22 cellular contexts compared by ENCODE assay signal in the genomic region with DNA sequence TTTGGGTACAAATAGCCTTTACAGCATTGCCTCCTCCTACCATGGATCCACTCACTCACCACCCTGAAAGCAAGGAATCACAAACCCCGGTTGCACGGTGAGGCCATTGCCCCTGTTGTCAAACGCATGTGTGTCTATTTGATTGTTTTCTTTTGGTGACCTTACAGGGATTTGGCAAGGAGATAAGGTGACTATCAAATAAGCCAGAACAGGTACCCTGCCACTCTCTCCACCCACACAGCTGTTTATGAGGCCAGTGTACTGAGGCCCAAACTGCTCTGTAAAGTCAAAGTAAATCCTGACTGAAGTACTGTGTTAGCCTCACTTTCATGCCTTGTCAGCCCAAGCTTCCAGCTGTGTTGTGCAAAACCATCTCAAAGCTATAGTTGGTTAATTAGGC.
DNase-seq lines count a peak whose midpoint lies in the region; TF ChIP-seq lines count a peak whose summit lies in the region.
"Had no signal": no experiment of that assay in that cellular context is flagged by ENCODE, and none has a peak within 500 bp of the region (broad histone marks: within the 10 kb centered on the region; RNA-seq: fewer than 3 reads in every experiment).

No MANE protein-coding gene starts in this region.

- H3K9me3 ChIP-seq in WERI-Rb-1 (ENCODE audit: severe bottlenecking), result no peaks in the 10 kb centered on the region
- H3K9me3 ChIP-seq: A549, BE2C, BLaER1 had no signal

- no peak overlapping the region; the same call in 1 of the 2 replicates for H3K27ac ChIP-seq in WERI-Rb-1
- no peak overlapping the region for H3K27ac ChIP-seq in caudate nucleus (ENCODE audit: low read depth, low read length)
- H3K27ac ChIP-seq: 22Rv1, A549, BLaER1 had no signal

- DNase-seq in NCI-H82 (lab: John Stamatoyannopoulos, UW) (peak; percentile 62), NCI-H82 treated with DMSO at 0.1 percent for 48 hours (lab: John Stamatoyannopoulos, UW; ENCODE audit: unreplicated experiment) (no peak), LNCaP clone FGC (ENCODE audit: low read depth) (peak; percentile 6), WERI-Rb-1 (peak; percentile 35), caudate nucleus (lab: John Stamatoyannopoulos, UW) (no peak), AG20443 (ENCODE audit: low spot score) (no peak)
- DNase-seq: BE2C; C1 segment of cervical spinal cord; CD4-positive, alpha-beta memory T cell; CD4-positive, CD25-positive, alpha-beta regulatory T cell; CD8-positive, alpha-beta memory T cell; COR-L47; DMS 273 treated with DMSO at 0.1 percent for 48 hours; DMS153; DMS79; DND-41; EL; GDM1 had no signal

- H3K4me3 ChIP-seq in LNCaP clone FGC (ENCODE audit: low read depth, low read length), result no peak overlapping the region
- H3K4me3 ChIP-seq in WERI-Rb-1 (ENCODE audit: low read depth, low read length), result no peak overlapping the region
- H3K4me3 ChIP-seq: A549, BLaER1, GM12878 had no signal

- TF ChIP-seq CTCF in LNCaP clone FGC (IDR thresholded peaks at IDR 0.05; ENCODE audit: control insufficient read depth, extremely low read depth, insufficient read depth) (no peak), WERI-Rb-1 (IDR thresholded peaks at IDR 0.05; ENCODE audit: low read depth, low read length) (no peak)

- H3K36me3 ChIP-seq in WERI-Rb-1, result no peaks in the 10 kb centered on the region
- H3K36me3 ChIP-seq: BE2C, BLaER1 had no signal

- H3K27me3 ChIP-seq in WERI-Rb-1 (ENCODE audit: insufficient read depth, low read depth, severe bottlenecking), result no peaks in the 10 kb centered on the region
- H3K27me3 ChIP-seq: BE2C, BLaER1 had no signal

Comparison
In these comparisons a context has a peak if more than half of its experiments do, and no peak if none do; other contexts are left out.
1. DNase-seq: peak in NCI-H82 (single experiment), LNCaP clone FGC (single experiment) and WERI-Rb-1 (single experiment); none in NCI-H82 treated with DMSO at 0.1 percent for 48 hours (single experiment), caudate nucleus (0 of 61) and AG20443 (single experiment).